7 cellular contexts compared by ENCODE assay signal in the genomic region with DNA sequence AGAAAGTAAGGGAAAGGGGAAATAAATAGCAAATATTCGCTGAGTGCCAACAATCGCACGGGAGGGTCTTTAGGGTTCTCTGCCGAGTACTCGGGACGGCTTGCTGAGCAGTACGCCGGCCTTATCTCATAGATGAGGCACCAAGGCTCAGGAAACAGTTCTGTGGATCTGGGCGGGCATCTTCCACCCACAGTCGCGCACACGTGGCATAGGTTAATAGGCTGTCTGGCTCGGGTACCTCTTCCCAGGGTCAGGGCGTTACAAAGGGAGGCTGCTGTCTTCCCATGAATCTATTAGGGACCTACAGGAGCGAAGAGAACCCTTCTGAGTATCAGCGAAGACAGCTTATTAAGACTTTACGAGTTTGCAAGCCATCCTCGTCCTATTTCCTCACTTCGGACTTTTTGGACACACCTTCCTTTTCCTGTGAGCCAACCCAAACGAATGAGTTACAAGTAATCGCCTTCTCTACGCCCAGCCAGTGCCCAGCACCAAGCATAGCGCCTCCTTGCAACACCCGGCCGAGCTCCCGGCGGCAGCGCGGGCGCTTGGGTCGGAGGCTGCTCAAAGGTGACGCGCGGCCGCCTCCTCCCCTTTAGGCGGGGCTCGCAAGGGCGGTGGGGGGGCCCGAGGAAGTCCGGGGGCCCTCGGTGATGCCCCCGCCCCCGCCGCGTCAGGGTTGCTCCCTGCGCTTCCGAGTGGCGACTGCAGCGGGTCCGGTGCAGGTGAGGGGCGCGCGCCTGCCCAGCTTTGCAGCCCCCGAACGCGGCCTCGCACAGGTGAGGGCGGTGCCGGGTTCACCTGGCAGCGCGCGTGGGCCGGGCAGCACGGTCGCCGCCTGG. TPM values are rescaled to one million over a fixed set of nuclear protein-coding genes. Genes with fewer than 3 reads are reported as not detected.
DNase-seq lines count a peak whose midpoint lies in the region; ATAC-seq lines count a peak whose summit lies in the region.

A gene with protein sequence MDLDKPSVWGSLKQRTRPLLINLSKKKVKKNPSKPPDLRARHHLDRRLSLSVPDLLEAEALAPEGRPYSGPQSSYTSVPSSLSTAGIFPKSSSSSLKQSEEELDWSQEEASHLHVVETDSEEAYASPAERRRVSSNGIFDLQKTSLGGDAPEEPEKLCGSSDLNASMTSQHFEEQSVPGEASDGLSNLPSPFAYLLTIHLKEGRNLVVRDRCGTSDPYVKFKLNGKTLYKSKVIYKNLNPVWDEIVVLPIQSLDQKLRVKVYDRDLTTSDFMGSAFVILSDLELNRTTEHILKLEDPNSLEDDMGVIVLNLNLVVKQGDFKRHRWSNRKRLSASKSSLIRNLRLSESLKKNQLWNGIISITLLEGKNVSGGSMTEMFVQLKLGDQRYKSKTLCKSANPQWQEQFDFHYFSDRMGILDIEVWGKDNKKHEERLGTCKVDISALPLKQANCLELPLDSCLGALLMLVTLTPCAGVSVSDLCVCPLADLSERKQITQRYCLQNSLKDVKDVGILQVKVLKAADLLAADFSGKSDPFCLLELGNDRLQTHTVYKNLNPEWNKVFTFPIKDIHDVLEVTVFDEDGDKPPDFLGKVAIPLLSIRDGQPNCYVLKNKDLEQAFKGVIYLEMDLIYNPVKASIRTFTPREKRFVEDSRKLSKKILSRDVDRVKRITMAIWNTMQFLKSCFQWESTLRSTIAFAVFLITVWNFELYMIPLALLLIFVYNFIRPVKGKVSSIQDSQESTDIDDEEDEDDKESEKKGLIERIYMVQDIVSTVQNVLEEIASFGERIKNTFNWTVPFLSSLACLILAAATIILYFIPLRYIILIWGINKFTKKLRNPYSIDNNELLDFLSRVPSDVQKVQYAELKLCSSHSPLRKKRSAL (plus strand): TSS at position 676 of the 842 bp plus-strand sequence. CDS start 66,705 bp downstream, outside the sequence.

- H3K9me3 Mint-ChIP-seq in effector memory CD8-positive, alpha-beta T cell: no peaks in the 10 kb centered on the region

- no peaks in the 10 kb centered on the region for H3K27me3 Mint-ChIP-seq in effector memory CD8-positive, alpha-beta T cell

- H3K4me1 ChIP-seq in mononuclear cell (ENCODE audit: insufficient read depth, low read length): peaks cover 69% of the 10 kb centered on the region

- H3K4me3 Mint-ChIP-seq in effector memory CD8-positive, alpha-beta T cell: peak within 1 kb of the TSS; percentile 86 to 90

- peak within 1 kb of the TSS; percentile 72 for H3K4me3 ChIP-seq in mononuclear cell (ENCODE audit: low read length)

- ATAC-seq in GM18519 (IDR thresholded peaks at IDR 0.05; ENCODE audit: low FRiP score, unreplicated experiment) (peak; percentile 36), HG02973 (IDR thresholded peaks at IDR 0.05; ENCODE audit: unreplicated experiment) (peak; percentile 66)
- peak; percentile 84 for ATAC-seq in effector memory CD8-positive, alpha-beta T cell (replicated peaks)

- H3K9me3 ChIP-seq in mononuclear cell (ENCODE audit: low read depth, low read length): no peaks in the 10 kb centered on the region

- no peaks in the 10 kb centered on the region for H3K27me3 ChIP-seq in mononuclear cell (ENCODE audit: insufficient read depth, low read length)

- peak within 1 kb of the TSS; percentile 97 for H3K27ac Mint-ChIP-seq in effector memory CD8-positive, alpha-beta T cell

- H3K4me1 Mint-ChIP-seq in effector memory CD8-positive, alpha-beta T cell (ENCODE audit: low read depth in 2 of 2): peaks cover 43 to 54% of the 10 kb centered on the region in 2 donors

- peak; percentile 75 for DNase-seq in NCI-H345 treated with DMSO at 0.1 percent for 48 hours (lab: John Stamatoyannopoulos, UW; ENCODE audit: unreplicated experiment)
- DNase-seq in activated CD4-positive, alpha-beta T cell treated with anti-CD3 and anti-CD28 coated beads, Interleukin-2, amount 50 U/mL, for 24 hours (ENCODE audit: low read depth in 1 of 2, low spot score in 1 of 2): peak; percentile 53 to 57
- peak; percentile 88 to 89 (median 89) for DNase-seq in effector memory CD8-positive, alpha-beta T cell
- DNase-seq in stimulated activated CD8-positive, alpha-beta memory T cell treated with anti-CD3 and anti-CD28 coated beads, Interleukin-7, amount 100 ng/mL, for 24 hours (ENCODE audit: low read depth): peak; percentile 59

- H3K36me3 Mint-ChIP-seq in effector memory CD8-positive, alpha-beta T cell (ENCODE audit: insufficient read depth): peaks cover 24% of the 10 kb centered on the region

RNA-seq across cellular contexts. Expression of the gene that starts here (rescaled TPM):
- total RNA-seq in mononuclear cell: 55.9 TPM

Comparison
In these comparisons a context has a peak if more than half of its experiments do, and no peak if none do; other contexts are left out.
1. Peak in every context shown above with its lines: DNase-seq, ATAC-seq and H3K4me3 ChIP-seq.